8 cellular contexts compared by ENCODE assay signal in genomic region chr14:77059276-77059934, GRCh38. TPM values are rescaled to one million over a fixed set of nuclear protein-coding genes. Genes with fewer than 3 reads are reported as not detected.
A peak's percentile ranks its signal among the peaks of the same experiment; 100 is the strongest.
DNase-seq lines count a peak whose midpoint lies in the region; ATAC-seq and TF ChIP-seq lines count a peak whose summit lies in the region.

No MANE protein-coding gene starts in this region.

- DNase-seq in CD4-positive, alpha-beta T cell = peak in 2 of 10 experiments; percentile 26 to 39
- peak in 49 of 76 experiments; percentile 13 to 82 (median 44) for DNase-seq in HUDEP-2 (lab: John Stamatoyannopoulos, UW; ENCODE audit: unreplicated experiment in 76 of 76)
- DNase-seq in activated T-cell treated with anti-CD3 and anti-CD28 coated beads, Interleukin-2, amount 50 U/mL, for 48 hours = peak; percentile 49 to 54
- peak; percentile 66 to 71 for DNase-seq in hippocampal formation (lab: John Stamatoyannopoulos, UW)
- no peak for DNase-seq in stimulated activated effector memory CD8-positive, alpha-beta T cell treated with anti-CD3 and anti-CD28 coated beads, Interleukin-12 subunit alpha, Interleukin-12 subunit beta, amount 100 ng/mL, for 72 hours (ENCODE audit: low spot score in 2 of 2)
- no peak for DNase-seq in NCI-H1930 (lab: John Stamatoyannopoulos, UW)
- no peak for DNase-seq in NCI-H1694 treated with DMSO at 0.1 percent for 48 hours (lab: John Stamatoyannopoulos, UW)

- intact Hi-C loops in CD4-positive, alpha-beta T cell (cut with DNase I, micrococcal nuclease) = no loop called here

- H3K4me1 Mint-ChIP-seq in CD4-positive, alpha-beta T cell (ENCODE audit: low read depth) = peaks cover 10% of the 10 kb centered on the region
- H3K4me1 Mint-ChIP-seq in stimulated activated effector memory CD8-positive, alpha-beta T cell treated with anti-CD3 and anti-CD28 coated beads, Interleukin-12 subunit alpha, Interleukin-12 subunit beta, amount 100 ng/mL, for 72 hours = no peaks in the 10 kb centered on the region

- no peak overlapping the region for H3K27ac Mint-ChIP-seq in CD4-positive, alpha-beta T cell
- no peak overlapping the region for H3K27ac Mint-ChIP-seq in stimulated activated effector memory CD8-positive, alpha-beta T cell treated with anti-CD3 and anti-CD28 coated beads, Interleukin-12 subunit alpha, Interleukin-12 subunit beta, amount 100 ng/mL, for 72 hours

- H3K27ac ChIP-seq in CD4-positive, alpha-beta T cell (ENCODE audit: low read depth, low read length) = no peak overlapping the region

- POLR2A ChIA-PET in CD4-positive, alpha-beta T cell (lab: Charles Lee) = interaction anchor here (1.2 kb wide), 1 partner anchor 97 kb away, joined by 4 read pairs; no protein-coding TSS in a partner anchor

- H3K36me3 Mint-ChIP-seq in CD4-positive, alpha-beta T cell (ENCODE audit: low read depth) = no peaks in the 10 kb centered on the region
- H3K36me3 Mint-ChIP-seq in stimulated activated effector memory CD8-positive, alpha-beta T cell treated with anti-CD3 and anti-CD28 coated beads, Interleukin-12 subunit alpha, Interleukin-12 subunit beta, amount 100 ng/mL, for 72 hours = no peaks in the 10 kb centered on the region

- H3K27me3 ChIP-seq in CD4-positive, alpha-beta T cell (ENCODE audit: control insufficient read depth, insufficient read depth, low read length) = no peaks in the 10 kb centered on the region

- peak; percentile 41 for ATAC-seq in CD4-positive, alpha-beta T cell (ENCODE audit: poor library complexity)
- ATAC-seq in stimulated activated effector memory CD8-positive, alpha-beta T cell treated with anti-CD3 and anti-CD28 coated beads, Interleukin-12 subunit alpha, Interleukin-12 subunit beta, amount 100 ng/mL, for 72 hours = peak; percentile 62
- no peak for ATAC-seq in HG02642 (IDR thresholded peaks at IDR 0.05; ENCODE audit: poor library complexity, unreplicated experiment)

- H3K27me3 Mint-ChIP-seq in CD4-positive, alpha-beta T cell = no peaks in the 10 kb centered on the region

- no peaks in the 10 kb centered on the region for H3K9me3 Mint-ChIP-seq in CD4-positive, alpha-beta T cell
- H3K9me3 Mint-ChIP-seq in stimulated activated effector memory CD8-positive, alpha-beta T cell treated with anti-CD3 and anti-CD28 coated beads, Interleukin-12 subunit alpha, Interleukin-12 subunit beta, amount 100 ng/mL, for 72 hours = no peaks in the 10 kb centered on the region

- H3K4me3 Mint-ChIP-seq in CD4-positive, alpha-beta T cell = no peak overlapping the region
- no peak overlapping the region for H3K4me3 Mint-ChIP-seq in stimulated activated effector memory CD8-positive, alpha-beta T cell treated with anti-CD3 and anti-CD28 coated beads, Interleukin-12 subunit alpha, Interleukin-12 subunit beta, amount 100 ng/mL, for 72 hours

- H3K9me3 ChIP-seq in CD4-positive, alpha-beta T cell (ENCODE audit: control insufficient read depth, low read length) = no peaks in the 10 kb centered on the region

- TF ChIP-seq CTCF in CD4-positive, alpha-beta T cell (IDR thresholded peaks at IDR 0.05) = no peak

- CTCF ChIA-PET in CD4-positive, alpha-beta T cell (lab: Charles Lee) = interaction anchor here (0.6 to 2.4 kb wide), 8 partner anchors 11 to 187 kb away, joined by 3 to 17 read pairs (median 4); no protein-coding TSS in a partner anchor

RNA-seq across cellular contexts. Expression of gene IRF2BPL, which starts 30.9 kb away (rescaled TPM):
- 10 to 100 TPM; 70.9 to 71.8 TPM for total RNA-seq in CD4-positive, alpha-beta T cell

RNA-seq across cellular contexts. Expression of gene CIPC, which starts 38.7 kb away (rescaled TPM):
- 10 to 100 TPM in 1 of 2 experiments, 1 to 10 TPM in 1; 8.2 to 10.7 TPM for total RNA-seq in CD4-positive, alpha-beta T cell

Comparison
In these comparisons a context has a peak if more than half of its experiments do, and no peak if none do; other contexts are left out.
1. DNase-seq: peak in HUDEP-2 (49 of 76), activated T-cell treated with anti-CD3 and anti-CD28 coated beads, Interleukin-2, amount 50 U/mL, for 48 hours (2 of 2) and hippocampal formation (2 of 2); none in stimulated activated effector memory CD8-positive, alpha-beta T cell treated with anti-CD3 and anti-CD28 coated beads, Interleukin-12 subunit alpha, Interleukin-12 subunit beta, amount 100 ng/mL, for 72 hours (0 of 2), NCI-H1930 (0 of 2) and NCI-H1694 treated with DMSO at 0.1 percent for 48 hours (single experiment).